Comparison of ENCODE assay signal across 1 cellular context in the genomic region with DNA sequence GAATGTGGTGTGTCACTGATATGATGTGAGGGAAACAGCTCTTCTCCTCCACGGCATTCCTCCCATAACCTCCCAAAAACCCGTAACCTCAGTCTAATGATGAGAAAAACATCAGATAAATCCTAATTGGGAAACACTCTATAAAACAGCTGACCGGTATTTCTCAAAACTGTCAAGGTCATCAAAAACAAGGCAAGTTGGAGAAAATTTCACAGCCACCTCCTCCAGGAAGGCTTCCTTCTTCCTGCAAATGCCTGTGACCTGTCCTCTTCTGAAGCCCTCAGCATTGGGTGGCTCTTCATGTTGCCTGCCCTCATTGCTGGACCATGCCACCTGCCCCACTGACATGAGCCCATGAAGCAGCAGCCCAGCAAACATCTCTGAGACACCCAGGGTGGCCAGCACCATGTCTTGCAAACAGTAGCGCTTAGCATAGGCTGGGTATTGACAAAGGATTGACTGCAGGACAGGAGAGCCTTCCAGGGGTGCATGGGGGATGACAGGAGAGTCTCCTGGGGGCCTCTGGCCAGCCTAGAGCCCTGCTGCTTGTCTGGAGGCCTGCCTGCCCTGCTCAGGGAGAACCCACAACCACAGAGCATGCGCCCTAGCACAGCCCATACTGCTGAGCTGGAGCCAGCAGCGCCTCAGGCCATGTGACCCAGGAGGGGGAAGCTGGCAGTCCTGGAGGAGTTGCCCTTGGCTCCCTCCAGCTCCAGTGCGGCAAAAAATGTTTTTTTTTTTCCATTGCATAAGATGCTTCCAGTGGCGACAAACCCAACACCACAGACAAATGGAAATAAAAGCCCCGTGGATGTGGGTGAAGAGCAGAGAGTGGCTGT.
TF ChIP-seq lines count a peak whose summit lies in the region.

No MANE protein-coding gene starts in this region.

TF ChIP-seq in SK-N-SH treated with all-trans-retinoic acid at 6 μM for 48 hours, 23 proteins besides CTCF, POLR2A, EP300 and RAD21 (continued from another document):
- TF ChIP-seq, protein P1, sequence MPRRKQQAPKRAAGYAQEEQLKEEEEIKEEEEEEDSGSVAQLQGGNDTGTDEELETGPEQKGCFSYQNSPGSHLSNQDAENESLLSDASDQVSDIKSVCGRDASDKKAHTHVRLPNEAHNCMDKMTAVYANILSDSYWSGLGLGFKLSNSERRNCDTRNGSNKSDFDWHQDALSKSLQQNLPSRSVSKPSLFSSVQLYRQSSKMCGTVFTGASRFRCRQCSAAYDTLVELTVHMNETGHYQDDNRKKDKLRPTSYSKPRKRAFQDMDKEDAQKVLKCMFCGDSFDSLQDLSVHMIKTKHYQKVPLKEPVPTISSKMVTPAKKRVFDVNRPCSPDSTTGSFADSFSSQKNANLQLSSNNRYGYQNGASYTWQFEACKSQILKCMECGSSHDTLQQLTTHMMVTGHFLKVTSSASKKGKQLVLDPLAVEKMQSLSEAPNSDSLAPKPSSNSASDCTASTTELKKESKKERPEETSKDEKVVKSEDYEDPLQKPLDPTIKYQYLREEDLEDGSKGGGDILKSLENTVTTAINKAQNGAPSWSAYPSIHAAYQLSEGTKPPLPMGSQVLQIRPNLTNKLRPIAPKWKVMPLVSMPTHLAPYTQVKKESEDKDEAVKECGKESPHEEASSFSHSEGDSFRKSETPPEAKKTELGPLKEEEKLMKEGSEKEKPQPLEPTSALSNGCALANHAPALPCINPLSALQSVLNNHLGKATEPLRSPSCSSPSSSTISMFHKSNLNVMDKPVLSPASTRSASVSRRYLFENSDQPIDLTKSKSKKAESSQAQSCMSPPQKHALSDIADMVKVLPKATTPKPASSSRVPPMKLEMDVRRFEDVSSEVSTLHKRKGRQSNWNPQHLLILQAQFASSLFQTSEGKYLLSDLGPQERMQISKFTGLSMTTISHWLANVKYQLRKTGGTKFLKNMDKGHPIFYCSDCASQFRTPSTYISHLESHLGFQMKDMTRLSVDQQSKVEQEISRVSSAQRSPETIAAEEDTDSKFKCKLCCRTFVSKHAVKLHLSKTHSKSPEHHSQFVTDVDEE (CRISPR knock-in tag; IDR thresholded peaks at IDR 0.05) = no peak
- no peak for TF ChIP-seq OSR1 (CRISPR knock-in tag; IDR thresholded peaks at IDR 0.05)
- TF ChIP-seq TOX (CRISPR knock-in tag; IDR thresholded peaks at IDR 0.05; ENCODE audit: borderline replicate concordance) = no peak
- TF ChIP-seq ZFP3 (CRISPR knock-in tag; IDR thresholded peaks at IDR 0.05) = no peak
- TF ChIP-seq ZNF8 (CRISPR knock-in tag; IDR thresholded peaks at IDR 0.05) = no peak
- TF ChIP-seq, protein P2, sequence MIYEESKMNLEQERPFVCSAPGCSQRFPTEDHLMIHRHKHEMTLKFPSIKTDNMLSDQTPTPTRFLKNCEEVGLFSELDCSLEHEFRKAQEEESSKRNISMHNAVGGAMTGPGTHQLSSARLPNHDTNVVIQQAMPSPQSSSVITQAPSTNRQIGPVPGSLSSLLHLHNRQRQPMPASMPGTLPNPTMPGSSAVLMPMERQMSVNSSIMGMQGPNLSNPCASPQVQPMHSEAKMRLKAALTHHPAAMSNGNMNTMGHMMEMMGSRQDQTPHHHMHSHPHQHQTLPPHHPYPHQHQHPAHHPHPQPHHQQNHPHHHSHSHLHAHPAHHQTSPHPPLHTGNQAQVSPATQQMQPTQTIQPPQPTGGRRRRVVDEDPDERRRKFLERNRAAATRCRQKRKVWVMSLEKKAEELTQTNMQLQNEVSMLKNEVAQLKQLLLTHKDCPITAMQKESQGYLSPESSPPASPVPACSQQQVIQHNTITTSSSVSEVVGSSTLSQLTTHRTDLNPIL (CRISPR knock-in tag; IDR thresholded peaks at IDR 0.05; ENCODE audit: low read depth) = no peak
- TF ChIP-seq, protein P3, sequence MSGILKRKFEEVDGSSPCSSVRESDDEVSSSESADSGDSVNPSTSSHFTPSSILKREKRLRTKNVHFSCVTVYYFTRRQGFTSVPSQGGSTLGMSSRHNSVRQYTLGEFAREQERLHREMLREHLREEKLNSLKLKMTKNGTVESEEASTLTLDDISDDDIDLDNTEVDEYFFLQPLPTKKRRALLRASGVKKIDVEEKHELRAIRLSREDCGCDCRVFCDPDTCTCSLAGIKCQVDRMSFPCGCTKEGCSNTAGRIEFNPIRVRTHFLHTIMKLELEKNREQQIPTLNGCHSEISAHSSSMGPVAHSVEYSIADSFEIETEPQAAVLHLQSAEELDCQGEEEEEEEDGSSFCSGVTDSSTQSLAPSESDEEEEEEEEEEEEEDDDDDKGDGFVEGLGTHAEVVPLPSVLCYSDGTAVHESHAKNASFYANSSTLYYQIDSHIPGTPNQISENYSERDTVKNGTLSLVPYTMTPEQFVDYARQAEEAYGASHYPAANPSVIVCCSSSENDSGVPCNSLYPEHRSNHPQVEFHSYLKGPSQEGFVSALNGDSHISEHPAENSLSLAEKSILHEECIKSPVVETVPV (CRISPR knock-in tag; IDR thresholded peaks at IDR 0.05) = no peak
- TF ChIP-seq PPARA (CRISPR knock-in tag; IDR thresholded peaks at IDR 0.05; ENCODE audit: borderline replicate concordance) = no peak
- TF ChIP-seq ZNF565 (CRISPR knock-in tag; conservative IDR thresholded peaks at IDR 0.05; ENCODE audit: low read depth) = no peak
- TF ChIP-seq ISL1 (CRISPR knock-in tag; IDR thresholded peaks at IDR 0.05) = no peak
- no peak for TF ChIP-seq ZFP30 (CRISPR knock-in tag; IDR thresholded peaks at IDR 0.05)
